Comparison of ENCODE assay signal across 19 cellular contexts in genomic region chr19:8697671-8698432, GRCh38. TPM values are rescaled to one million over a fixed set of nuclear protein-coding genes. Genes with fewer than 3 reads are reported as not detected.
DNase-seq lines count a peak whose midpoint lies in the region; ATAC-seq, FAIRE-seq and TF ChIP-seq lines count a peak whose summit lies in the region.
"Had no signal": no experiment of that assay in that cellular context is flagged by ENCODE, and none has a peak within 500 bp of the region (broad histone marks: within the 10 kb centered on the region; RNA-seq: fewer than 3 reads in every experiment).

No MANE protein-coding gene starts in this region.

- H4K8ac ChIP-seq in H9 (replicated peaks; ENCODE audit: insufficient read length, low read depth, low read length) (no peak overlapping the region), neuronal stem cell (ENCODE audit: low read depth, low read length) (no peak overlapping the region)

- peaks cover 45% of the 10 kb centered on the region for H3K27me3 Mint-ChIP-seq in H9 (ENCODE audit: low read depth)
- H3K27me3 Mint-ChIP-seq in activated CD8-positive, alpha-beta T cell treated with anti-CD3 and anti-CD28 coated beads for 36 hours: peaks cover 8% of the 10 kb centered on the region

- POLR2A ChIA-PET in activated CD8-positive, alpha-beta T cell treated with anti-CD3 and anti-CD28 coated beads for 36 hours (lab: Charles Lee): no interaction called here

- no peaks in the 10 kb centered on the region for H3K79me2 ChIP-seq in H9 (ENCODE audit: insufficient read depth, low read length)
- H3K79me2 ChIP-seq: hepatocyte had no signal

- no peak overlapping the region for H4K91ac ChIP-seq in H9 (ENCODE audit: insufficient read length, low read depth, low read length)
- no peak overlapping the region for H4K91ac ChIP-seq in neuronal stem cell (ENCODE audit: low read depth, low read length, poor library complexity)

- H3K14ac ChIP-seq in H9 (ENCODE audit: insufficient read depth, low read length): no peak overlapping the region; the same call in 1 of the 2 replicates
- no peak overlapping the region for H3K14ac ChIP-seq in neuronal stem cell (ENCODE audit: low read length)

- H3K4ac ChIP-seq in H9 (ENCODE audit: low read depth, low read length) (no peak overlapping the region), neuronal stem cell (ENCODE audit: low read length) (no peak overlapping the region)

- H2BK12ac ChIP-seq in H9 (ENCODE audit: insufficient read length, low read depth, low read length) (no peak overlapping the region), neuronal stem cell (ENCODE audit: low read length) (no peak overlapping the region)

- H3K23ac ChIP-seq in H9 (ENCODE audit: insufficient read length, low read depth, low read length) (no peak overlapping the region), neuronal stem cell (ENCODE audit: low read depth, low read length, poor library complexity) (peak overlapping the region; percentile 89)

- H3K4me2 ChIP-seq in H9 (ENCODE audit: insufficient read depth, insufficient read length, low read length): no peak overlapping the region
- H3K4me2 ChIP-seq in neuronal stem cell (ENCODE audit: insufficient read depth, low read length, poor library complexity, severe bottlenecking): no peak overlapping the region
- H3K4me2 ChIP-seq: hepatocyte had no signal

- H3K79me1 ChIP-seq in H9 (ENCODE audit: insufficient read depth, low read depth, low read length, poor library complexity, severe bottlenecking) (no peaks in the 10 kb centered on the region), neuronal stem cell (ENCODE audit: low read depth, low read length) (peaks cover 2% of the 10 kb centered on the region)

- CTCF ChIA-PET in activated CD8-positive, alpha-beta T cell treated with anti-CD3 and anti-CD28 coated beads for 36 hours (lab: Charles Lee): interaction anchor here (0.8 to 5.3 kb wide), 5 partner anchors 8 to 291 kb away, joined by 3 to 34 read pairs (median 4); partner anchors contain the start of gene OR2Z1

- H3K36me3 Mint-ChIP-seq in H9 (ENCODE audit: insufficient read depth in 1 of 3, low read depth in 3 of 3): no peaks in the 10 kb centered on the region
- H3K36me3 Mint-ChIP-seq in activated CD8-positive, alpha-beta T cell treated with anti-CD3 and anti-CD28 coated beads for 36 hours (ENCODE audit: low read depth): no peaks in the 10 kb centered on the region

- H2AFZ ChIP-seq in H9 (ENCODE audit: low read length) (no peak overlapping the region), neuronal stem cell (ENCODE audit: low read length) (no peak overlapping the region)
- H2AFZ ChIP-seq: hepatocyte had no signal

- H3K9me3 ChIP-seq in H9 (ENCODE audit: control insufficient read depth, low read depth, low read length) (no peaks in the 10 kb centered on the region), neuronal stem cell (replicated peaks in 1 of 2; ENCODE audit: control insufficient read depth in 2 of 2, insufficient read depth in 1 of 2, low read depth in 1 of 2, low read length in 2 of 2) (peaks cover 0 to 3% of the 10 kb centered on the region in 2 donors), small intestine (ENCODE audit: control insufficient read depth, low read depth) (no peaks in the 10 kb centered on the region)
- H3K9me3 ChIP-seq: esophagus squamous epithelium, ovary had no signal

- H3K9ac ChIP-seq in H9 (ENCODE audit: extremely low read depth, insufficient read length, low read length): no peak overlapping the region
- peak overlapping the region; percentile 60 for H3K9ac ChIP-seq in neuronal stem cell (ENCODE audit: low read depth, low read length, poor library complexity)

- DNase-seq in activated CD8-positive, alpha-beta memory T cell treated with anti-CD3 and anti-CD28 coated beads, Interleukin-2, amount 50 U/mL, for 48 hours: peak; percentile 67
- no peak for DNase-seq in activated CD8-positive, alpha-beta memory T cell treated with anti-CD3 and anti-CD28 coated beads for 24 hours
- DNase-seq in H9: peak; percentile 76
- peak; percentile 41 for DNase-seq in activated CD8-positive, alpha-beta T cell treated with anti-CD3 and anti-CD28 coated beads for 36 hours
- no peak for DNase-seq in neuronal stem cell (ENCODE audit: low spot score)
- DNase-seq in NCI-H524 treated with DMSO at 0.1 percent for 48 hours (lab: John Stamatoyannopoulos, UW): no peak
- no peak for DNase-seq in small intestine
- DNase-seq: DMS153, esophagus squamous epithelium, mammary epithelial cell, MV-4-11, NCI-H345, ovary had no signal

- H2AK5ac ChIP-seq in H9 (ENCODE audit: insufficient read length, low read length) (no peak overlapping the region), neuronal stem cell (ENCODE audit: low read depth, low read length) (peak overlapping the region; percentile 32)

- H3K4me1 ChIP-seq in H9 (ENCODE audit: insufficient read depth, low read length) (no peaks in the 10 kb centered on the region), neuronal stem cell (ENCODE audit: control insufficient read depth in 2 of 2, insufficient read depth in 1 of 2, low read depth in 1 of 2, low read length in 2 of 2) (peaks cover 0 to 2% of the 10 kb centered on the region in 2 donors), small intestine (ENCODE audit: control insufficient read depth in 2 of 2, insufficient read depth in 1 of 2, low read depth in 1 of 2, low read length in 1 of 2) (no peaks in the 10 kb centered on the region)
- H3K4me1 ChIP-seq: esophagus squamous epithelium had no signal

- no peak overlapping the region for H3K27ac Mint-ChIP-seq in H9
- H3K27ac Mint-ChIP-seq in activated CD8-positive, alpha-beta T cell treated with anti-CD3 and anti-CD28 coated beads for 36 hours: no peak overlapping the region

- H2BK20ac ChIP-seq in H9 (ENCODE audit: low read depth, low read length, poor library complexity, severe bottlenecking): no peak overlapping the region

- H3K4me3 Mint-ChIP-seq in H9: no peak overlapping the region
- H3K4me3 Mint-ChIP-seq in activated CD8-positive, alpha-beta T cell treated with anti-CD3 and anti-CD28 coated beads for 36 hours: no peak overlapping the region

- intact Hi-C loops in activated CD8-positive, alpha-beta T cell treated with anti-CD3 and anti-CD28 coated beads for 36 hours (cut with micrococcal nuclease): no loop called here

- H2BK15ac ChIP-seq in H9 (ENCODE audit: low read depth, low read length) (no peak overlapping the region), neuronal stem cell (ENCODE audit: low read length) (no peak overlapping the region)

- H2BK5ac ChIP-seq in H9 (ENCODE audit: insufficient read length, low read length): no peak overlapping the region
- H2BK5ac ChIP-seq in neuronal stem cell (ENCODE audit: low read length): no peak overlapping the region

- H3K36me3 ChIP-seq in neuronal stem cell (replicated peaks in 1 of 2; ENCODE audit: control insufficient read depth in 2 of 2, insufficient read depth in 2 of 2, low read length in 2 of 2) (no peaks in the 10 kb centered on the region), small intestine (ENCODE audit: control insufficient read depth in 2 of 2, insufficient read depth in 2 of 2, low read length in 2 of 2) (no peaks in the 10 kb centered on the region)
- H3K36me3 ChIP-seq: esophagus squamous epithelium, ovary had no signal

- no CpG with 5 or more reads among the region's 60 CpGs for WGBS in H9 (ENCODE audit: extremely low coverage, insufficient read length, low lambda C conversion rate)
- no CpG with 5 or more reads among the region's 60 CpGs for WGBS in neuronal stem cell (ENCODE audit: extremely low coverage in 2 of 2, insufficient read length in 2 of 2, insufficient replicate concordance in 1 of 2), 2 donors
- 66 to 77% (median 71%) methylated on average over 43 to 60 of the region's 60 CpGs for whole genome bisulfite sequencing in small intestine, 3 donors

- no peaks in the 10 kb centered on the region for H3K23me2 ChIP-seq in H9 (ENCODE audit: insufficient read length, low read depth, low read length, poor library complexity, severe bottlenecking)

- peaks cover 0 to 3% of the 10 kb centered on the region in 2 experiments; a peak in 2 of 4 replicates for H3K4me1 Mint-ChIP-seq in H9
- peaks cover 23% of the 10 kb centered on the region for H3K4me1 Mint-ChIP-seq in activated CD8-positive, alpha-beta T cell treated with anti-CD3 and anti-CD28 coated beads for 36 hours (ENCODE audit: low read depth)

- no peak overlapping the region for H3K27ac ChIP-seq in H9 (ENCODE audit: insufficient read length, low read depth, low read length)
- no peak overlapping the region for H3K27ac ChIP-seq in neuronal stem cell (replicated peaks; ENCODE audit: low read length)
- no peak overlapping the region for H3K27ac ChIP-seq in small intestine (ENCODE audit: low read depth in 1 of 2, low read length in 1 of 2)
- H3K27ac ChIP-seq: esophagus squamous epithelium, hepatocyte, HL-60, ovary had no signal

- H2BK120ac ChIP-seq in H9 (ENCODE audit: low read depth, low read length, poor library complexity, severe bottlenecking) (no peak overlapping the region), neuronal stem cell (ENCODE audit: low read depth, low read length) (no peak overlapping the region)

- no peaks in the 10 kb centered on the region for H4K20me1 ChIP-seq in H9 (ENCODE audit: control insufficient read depth, insufficient read depth, insufficient read length)

- ATAC-seq in activated CD8-positive, alpha-beta T cell treated with anti-CD3 and anti-CD28 coated beads for 36 hours: no peak
- no peak for ATAC-seq in GM21528 (IDR thresholded peaks at IDR 0.05; ENCODE audit: low FRiP score, unreplicated experiment)

- H3T11ph ChIP-seq in H9 (ENCODE audit: low read length): no peak overlapping the region

- no peak overlapping the region for H3K56ac ChIP-seq in H9 (ENCODE audit: insufficient read length, low read depth, low read length)

- peak overlapping the region in 1 of 2 donors; percentile 46 for H3K4me3 ChIP-seq in neuronal stem cell (ENCODE audit: low read length in 2 of 2)
- no peak overlapping the region for H3K4me3 ChIP-seq in small intestine (ENCODE audit: low read depth in 1 of 2, low read length in 2 of 2)
- H3K4me3 ChIP-seq: esophagus squamous epithelium, hepatocyte, ovary had no signal

- no peaks in the 10 kb centered on the region; the same call in 1 of the 2 replicates for H3K27me3 ChIP-seq in H9 (ENCODE audit: insufficient read depth, low read length)
- no peaks in the 10 kb centered on the region for H3K27me3 ChIP-seq in neuronal stem cell (ENCODE audit: control insufficient read depth in 3 of 3, insufficient read depth in 3 of 3, low read depth in 1 of 3, low read length in 3 of 3)
- peaks cover 0 to 4% of the 10 kb centered on the region in 2 donors for H3K27me3 ChIP-seq in small intestine (ENCODE audit: control insufficient read depth in 2 of 2, insufficient read depth in 2 of 2, low read length in 2 of 2)
- H3K27me3 ChIP-seq: hepatocyte, ovary had no signal

- no peak overlapping the region for H3K18ac ChIP-seq in H9 (ENCODE audit: insufficient read length, low read depth, low read length)
- peak overlapping the region; percentile 5 for H3K18ac ChIP-seq in neuronal stem cell (ENCODE audit: low read length)

- FAIRE-seq in small intestine (lab: Jason Lieb, UNC): no peak

- TF ChIP-seq CTCF in H9 (conservative IDR thresholded peaks at IDR 0.05): peak; percentile 68
- peak; percentile 66 for TF ChIP-seq CTCF in activated CD8-positive, alpha-beta T cell treated with anti-CD3 and anti-CD28 coated beads for 36 hours (IDR thresholded peaks at IDR 0.05)

- no peak overlapping the region for H4K5ac ChIP-seq in H9 (ENCODE audit: insufficient read length, low read depth, low read length)

- H3K9me3 Mint-ChIP-seq in H9: peaks cover 0 to 61% of the 10 kb centered on the region in 2 experiments; a peak in 3 of 5 replicates
- H3K9me3 Mint-ChIP-seq in activated CD8-positive, alpha-beta T cell treated with anti-CD3 and anti-CD28 coated beads for 36 hours: no peaks in the 10 kb centered on the region

RNA-seq across cellular contexts. Expression of gene ACTL9, which starts 0.7 kb away (rescaled TPM):
- total RNA-seq in H9 (2021): not detected in 2 replicates
- not detected for total RNA-seq in activated CD8-positive, alpha-beta T cell treated with anti-CD3 and anti-CD28 coated beads for 36 hours
- polyA plus RNA-seq in neuronal stem cell (2013, experiment 1 of 2): not detected
- polyA plus RNA-seq in neuronal stem cell (2013, experiment 2 of 2): not detected
- not detected for polyA plus RNA-seq in small intestine
- total RNA-seq: esophagus squamous epithelium, H4, hepatocyte, mammary epithelial cell, ovary, RPMI7951, urinary bladder had no signal
- polyA plus RNA-seq: hepatocyte, mammary epithelial cell, ovary, urinary bladder had no signal

RNA-seq across cellular contexts. Expression of gene OR2Z1, which starts 23.6 kb away (rescaled TPM):
- not detected in 2 replicates for total RNA-seq in H9 (2021)
- not detected for total RNA-seq in activated CD8-positive, alpha-beta T cell treated with anti-CD3 and anti-CD28 coated beads for 36 hours
- not detected for polyA plus RNA-seq in neuronal stem cell (2013, experiment 1 of 2)
- not detected for polyA plus RNA-seq in neuronal stem cell (2013, experiment 2 of 2)
- not detected for polyA plus RNA-seq in small intestine
- total RNA-seq: esophagus squamous epithelium, H4, hepatocyte, mammary epithelial cell, ovary, RPMI7951, urinary bladder had no signal
- polyA plus RNA-seq: hepatocyte, mammary epithelial cell, ovary, urinary bladder had no signal

Comparison
In these comparisons a context has a peak if more than half of its experiments do, and no peak if none do; other contexts are left out.
1. DNase-seq: peak in activated CD8-positive, alpha-beta memory T cell treated with anti-CD3 and anti-CD28 coated beads, Interleukin-2, amount 50 U/mL, for 48 hours (single experiment), H9 (single experiment) and activated CD8-positive, alpha-beta T cell treated with anti-CD3 and anti-CD28 coated beads for 36 hours (single experiment); none in activated CD8-positive, alpha-beta memory T cell treated with anti-CD3 and anti-CD28 coated beads for 24 hours (single experiment), neuronal stem cell (single experiment), NCI-H524 treated with DMSO at 0.1 percent for 48 hours (single experiment) and small intestine (single experiment).